ENCODE assay signal across 18 cellular contexts in genomic region chr16:89292443-89293078, GRCh38.
DNase-seq lines count a peak whose midpoint lies in the region; ATAC-seq and TF ChIP-seq lines count a peak whose summit lies in the region.
"Had no signal": no experiment of that assay in that cellular context is flagged by ENCODE, and none has a peak within 500 bp of the region (broad histone marks: within the 10 kb centered on the region; RNA-seq: fewer than 3 reads in every experiment).

No MANE protein-coding gene starts in this region.

- 0 out of 2 replicates have a peak overlapping the region, but pooled peaks have one; percentile 21 for H3K14ac ChIP-seq in H9 (ENCODE audit: insufficient read depth, low read length)

- H3K56ac ChIP-seq in H9 (ENCODE audit: insufficient read length, low read depth, low read length) = no peak overlapping the region

- CTCF ChIA-PET in MCF 10A (lab: Yijun Ruan, JAX) = interaction anchor here (1.0 kb wide), 1 partner anchor 32 kb away, joined by 4 read pairs; no protein-coding TSS in a partner anchor

- no peak overlapping the region for H2BK120ac ChIP-seq in H9 (ENCODE audit: low read depth, low read length, poor library complexity, severe bottlenecking)

- no peaks in the 10 kb centered on the region for H3K9me3 ChIP-seq in H9 (ENCODE audit: control insufficient read depth, low read depth, low read length)
- H3K9me3 ChIP-seq in lung (ENCODE audit: control insufficient read depth in 2 of 2, insufficient read depth in 1 of 2, low read length in 1 of 2) = no peaks in the 10 kb centered on the region
- H3K9me3 ChIP-seq: pancreas, SJCRH30 had no signal

- no TSS peak for BruUV-seq in MCF 10A (replicated peaks; lab: Mats Ljungman, UMichigan)

- peaks cover 6 to 27% (median 18%) of the 10 kb centered on the region in 3 experiments for H3K36me3 Mint-ChIP-seq in H9 (ENCODE audit: insufficient read depth in 1 of 3, low read depth in 3 of 3)
- peaks cover 36% of the 10 kb centered on the region for H3K36me3 Mint-ChIP-seq in central memory CD8-positive, alpha-beta T cell (ENCODE audit: insufficient read depth)
- peaks cover 61% of the 10 kb centered on the region for H3K36me3 Mint-ChIP-seq in MCF 10A (ENCODE audit: insufficient read depth, unreplicated experiment)

- H2BK12ac ChIP-seq in H9 (ENCODE audit: insufficient read length, low read depth, low read length) = no peak overlapping the region

- no peak overlapping the region for H2AK5ac ChIP-seq in H9 (ENCODE audit: insufficient read length, low read length)

- no peaks in the 10 kb centered on the region for H4K20me1 ChIP-seq in H9 (ENCODE audit: control insufficient read depth, insufficient read depth, insufficient read length)

- H3K79me1 ChIP-seq in H9 (ENCODE audit: insufficient read depth, low read depth, low read length, poor library complexity, severe bottlenecking) = peaks cover 3% of the 10 kb centered on the region

- no peaks in the 10 kb centered on the region for H3K23me2 ChIP-seq in H9 (ENCODE audit: insufficient read length, low read depth, low read length, poor library complexity, severe bottlenecking)

- H3K79me2 ChIP-seq in H9 (ENCODE audit: insufficient read depth, low read length) = no peaks in the 10 kb centered on the region; the same call in 1 of the 2 replicates

- no CpG with 5 or more reads among the region's 22 CpGs for WGBS in H9 (ENCODE audit: extremely low coverage, insufficient read length, low lambda C conversion rate)
- 70 to 83% methylated on average over 19 to 22 of the region's 22 CpGs for WGBS in lung, 2 donors

- H3K4me3 ChIP-seq in lung = no peak overlapping the region
- H3K4me3 ChIP-seq: hepatocyte, pancreas, SJCRH30 had no signal

- H3K4me1 Mint-ChIP-seq in H9 (peaks cover 63 to 77% of the 10 kb centered on the region in 2 experiments), MCF 10A (ENCODE audit: insufficient read depth, unreplicated experiment) (peaks cover 7% of the 10 kb centered on the region)
- peaks cover 29% of the 10 kb centered on the region for H3K4me1 Mint-ChIP-seq in central memory CD8-positive, alpha-beta T cell

- H3K4me1 ChIP-seq in H9 (ENCODE audit: insufficient read depth, low read length) (peaks cover 19% of the 10 kb centered on the region; the same call in 1 of the 2 replicates), lung (ENCODE audit: control insufficient read depth in 2 of 2, insufficient read depth in 2 of 2, low read length in 2 of 2) (peaks cover 0 to 11% of the 10 kb centered on the region in 2 donors)
- H3K4me1 ChIP-seq: pancreas had no signal

- no peak overlapping the region for H2AFZ ChIP-seq in H9 (ENCODE audit: low read length)
- H2AFZ ChIP-seq: hepatocyte had no signal

- peak overlapping the region; percentile 12 for H3K18ac ChIP-seq in H9 (ENCODE audit: insufficient read length, low read depth, low read length)

- DNase-seq in COLO668 (lab: John Stamatoyannopoulos, UW; ENCODE audit: unreplicated experiment) (peak; percentile 29), H9 (peak; percentile 56), lung (ENCODE audit: low spot score) (peak; percentile 67), medulla oblongata (ENCODE audit: extremely low spot score) (no peak), MCF 10A (ENCODE audit: unreplicated experiment) (no peak)
- DNase-seq in central memory CD8-positive, alpha-beta T cell (ENCODE audit: low spot score in 2 of 2) = no peak
- DNase-seq: activated CD8-positive, alpha-beta memory T cell treated with anti-CD3 and anti-CD28 coated beads for 24 hours; COR-L47; Kasumi-1; NCI-H1105 treated with DMSO at 0.1 percent for 48 hours; NCI-H526 treated with DMSO at 0.1 percent for 48 hours; SJCRH30; stimulated activated CD4-positive, alpha-beta T cell treated with anti-CD3 and anti-CD28 coated beads, Interleukin-2, amount 100 ng/mL, for 48 hours; T-helper 2 cell; WERI-Rb-1 had no signal

- no peak overlapping the region for H2BK5ac ChIP-seq in H9 (ENCODE audit: insufficient read length, low read length)

- peak overlapping the region; percentile 74 for H3K27ac ChIP-seq in H9 (ENCODE audit: insufficient read length, low read depth, low read length)
- peak overlapping the region in 1 of 2 donors; percentile 57 for H3K27ac ChIP-seq in lung (ENCODE audit: low read depth in 1 of 2, low read length in 1 of 2)
- H3K27ac ChIP-seq: hepatocyte, SJCRH30, WERI-Rb-1 had no signal

- no peak overlapping the region for H4K5ac ChIP-seq in H9 (ENCODE audit: insufficient read length, low read depth, low read length)

- no peaks in the 10 kb centered on the region for H3K27me3 ChIP-seq in H9 (ENCODE audit: insufficient read depth, low read length)
- no peaks in the 10 kb centered on the region for H3K27me3 ChIP-seq in lung (ENCODE audit: control insufficient read depth, insufficient read depth)
- H3K27me3 ChIP-seq: hepatocyte, pancreas, SJCRH30 had no signal

- H3K4ac ChIP-seq in H9 (ENCODE audit: low read depth, low read length) = no peak overlapping the region

- no peak overlapping the region for H3T11ph ChIP-seq in H9 (ENCODE audit: low read length)

- H4K8ac ChIP-seq in H9 (replicated peaks; ENCODE audit: insufficient read length, low read depth, low read length) = no peak overlapping the region

- H3K9me3 Mint-ChIP-seq in H9 (no peaks in the 10 kb centered on the region; a peak in 1 of 5 replicates), MCF 10A (ENCODE audit: unreplicated experiment) (no peaks in the 10 kb centered on the region)
- no peaks in the 10 kb centered on the region for H3K9me3 Mint-ChIP-seq in central memory CD8-positive, alpha-beta T cell

- no peak overlapping the region for H3K23ac ChIP-seq in H9 (ENCODE audit: insufficient read length, low read depth, low read length)

- no peak overlapping the region for H4K91ac ChIP-seq in H9 (ENCODE audit: insufficient read length, low read depth, low read length)

- no peak for TF ChIP-seq CTCF in H9 (conservative IDR thresholded peaks at IDR 0.05)
- TF ChIP-seq CTCF in lung (IDR thresholded peaks at IDR 0.05; ENCODE audit: control extremely low read depth, extremely low read depth) = no peak
- TF ChIP-seq CTCF in MCF 10A (IDR thresholded peaks at IDR 0.05; ENCODE audit: unreplicated experiment) = no peak

- H3K4me3 Mint-ChIP-seq in H9 (peak overlapping the region in 1 of 2 experiments; percentile 9; a peak in 1 of 5 replicates), MCF 10A (ENCODE audit: unreplicated experiment) (no peak overlapping the region)
- no peak overlapping the region for H3K4me3 Mint-ChIP-seq in central memory CD8-positive, alpha-beta T cell

- POLR2A ChIA-PET in MCF 10A (lab: Yijun Ruan, JAX) = no interaction called here

- no peak overlapping the region for H3K9ac ChIP-seq in H9 (ENCODE audit: extremely low read depth, insufficient read length, low read length)

- intact Hi-C loops in MCF 10A (cut with micrococcal nuclease) = no loop called here

- H3K27me3 Mint-ChIP-seq in H9 (ENCODE audit: low read depth) (no peaks in the 10 kb centered on the region; the same call in none of the 2 replicates), MCF 10A (ENCODE audit: insufficient read depth, unreplicated experiment) (no peaks in the 10 kb centered on the region)
- no peaks in the 10 kb centered on the region for H3K27me3 Mint-ChIP-seq in central memory CD8-positive, alpha-beta T cell

- ATAC-seq in central memory CD8-positive, alpha-beta T cell (replicated peaks; ENCODE audit: extremely low read depth, poor library complexity, severe bottlenecking) = no peak
- no peak for ATAC-seq in lung (ENCODE audit: insufficient read depth, low FRiP score)
- ATAC-seq in GM19023 (IDR thresholded peaks at IDR 0.05; ENCODE audit: unreplicated experiment) = no peak

- H3K4me2 ChIP-seq in H9 (ENCODE audit: insufficient read depth, insufficient read length, low read length) = no peak overlapping the region
- H3K4me2 ChIP-seq: hepatocyte had no signal

- H3K27ac Mint-ChIP-seq in H9 (peak overlapping the region; percentile 95 to 99 (median 97)), MCF 10A (ENCODE audit: low read depth, unreplicated experiment) (no peak overlapping the region)
- H3K27ac Mint-ChIP-seq in central memory CD8-positive, alpha-beta T cell (ENCODE audit: low read depth) = peak overlapping the region; percentile 46

- H2BK20ac ChIP-seq in H9 (ENCODE audit: low read depth, low read length, poor library complexity, severe bottlenecking) = no peak overlapping the region

- H3K36me3 ChIP-seq in lung (ENCODE audit: control insufficient read depth in 2 of 2, insufficient read depth in 2 of 2, low read length in 2 of 2) = peaks cover 4 to 23% of the 10 kb centered on the region in 2 donors

- no peak overlapping the region for H2BK15ac ChIP-seq in H9 (ENCODE audit: low read depth, low read length)

Comparison
In these comparisons a context has a peak if more than half of its experiments do, and no peak if none do; other contexts are left out.
1. DNase-seq: peak in COLO668 (single experiment), H9 (single experiment) and lung (single experiment); none in central memory CD8-positive, alpha-beta T cell (0 of 2), medulla oblongata (single experiment) and MCF 10A (single experiment).